ENCODE assay signal across 8 cellular contexts in the genomic region with DNA sequence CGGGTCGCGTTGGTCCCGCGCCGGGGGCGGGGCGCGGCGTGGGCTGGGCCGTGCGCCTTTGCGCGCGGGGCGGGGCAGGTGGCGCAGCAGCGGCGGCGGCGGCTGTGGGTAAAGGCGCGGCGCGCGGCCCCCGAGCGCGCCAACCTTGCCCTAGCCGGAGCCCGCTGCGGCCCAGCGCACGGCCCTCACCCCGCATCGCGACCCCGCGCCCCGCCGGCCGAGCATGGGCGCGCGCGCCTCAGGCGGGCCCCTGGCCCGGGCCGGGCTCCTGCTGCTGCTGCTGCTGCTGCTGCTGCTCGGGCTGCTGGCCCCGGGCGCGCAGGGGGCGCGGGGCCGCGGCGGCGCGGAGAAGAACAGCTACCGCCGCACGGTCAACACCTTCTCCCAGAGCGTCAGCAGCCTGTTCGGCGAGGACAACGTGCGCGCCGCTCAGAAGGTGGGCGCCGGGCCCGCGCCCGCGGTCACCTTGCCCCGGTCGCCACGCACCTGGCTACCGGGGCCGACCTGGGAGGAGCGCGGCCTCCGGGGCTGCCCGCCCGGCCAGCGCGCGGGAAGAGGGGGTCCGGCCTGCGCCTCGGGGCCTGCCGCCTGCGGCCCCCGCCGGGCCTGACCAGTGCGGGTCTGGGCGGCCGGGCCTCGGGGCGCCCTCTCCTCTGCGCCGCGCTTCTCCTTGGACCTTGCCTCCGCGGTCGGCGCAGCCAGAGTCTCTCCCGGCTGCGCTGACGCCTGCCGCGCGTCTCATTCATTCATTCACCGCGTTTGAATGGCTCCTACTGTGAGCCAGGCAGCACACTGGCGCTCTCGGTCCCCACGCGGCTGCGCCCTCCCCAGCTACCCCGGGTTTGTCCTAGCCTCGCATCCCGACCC. TPM values are rescaled to one million over a fixed set of nuclear protein-coding genes. Genes with fewer than 3 reads are reported as not detected.
DNase-seq lines count a peak whose midpoint lies in the region; ATAC-seq and TF ChIP-seq lines count a peak whose summit lies in the region.

Gene BRI3BP, plus strand, starts transcription at position 78 of the 867 bp plus-strand sequence. Its CDS starts 146 bp downstream, at position 224.

- H3K9me3 ChIP-seq in gastroesophageal sphincter (no peaks in the 10 kb centered on the region), thoracic aorta (no peaks in the 10 kb centered on the region)

- H3K4me3 ChIP-seq in gastroesophageal sphincter, result peak within 1 kb of the TSS; percentile 32 to 77
- H3K4me3 ChIP-seq in thoracic aorta, result peak within 1 kb of the TSS; percentile 77

- H3K4me1 ChIP-seq in gastroesophageal sphincter (peaks cover 0 to 29% (median 8%) of the 10 kb centered on the region in 3 donors), thoracic aorta (ENCODE audit: control insufficient read depth in 1 of 2, low read depth in 2 of 2) (peaks cover 0 to 26% of the 10 kb centered on the region in 2 donors)

- H3K27me3 ChIP-seq in gastroesophageal sphincter (no peaks in the 10 kb centered on the region), thoracic aorta (replicated peaks; ENCODE audit: insufficient read depth) (no peaks in the 10 kb centered on the region)

- no peak for TF ChIP-seq CTCF in gastroesophageal sphincter (IDR thresholded peaks at IDR 0.05)
- TF ChIP-seq CTCF in thoracic aorta (IDR thresholded peaks at IDR 0.05), result no peak

- H3K36me3 ChIP-seq in gastroesophageal sphincter (no peaks in the 10 kb centered on the region), thoracic aorta (no peaks in the 10 kb centered on the region)

- H3K27ac ChIP-seq in gastroesophageal sphincter (no peak within 1 kb of the TSS), thoracic aorta (no peak within 1 kb of the TSS)

- DNase-seq in COLO668 (lab: John Stamatoyannopoulos, UW; ENCODE audit: unreplicated experiment) (peak; percentile 95), RPMI7951 (ENCODE audit: low read depth) (peak; percentile 59), occipital lobe (lab: John Stamatoyannopoulos, UW) (peak; percentile 32), thoracic aorta (ENCODE audit: low spot score) (no peak)
- peak; percentile 70 for DNase-seq in activated effector memory CD4-positive, alpha-beta T cell treated with Interleukin-2 at 50 U/mL for 16 hours

- no CpG with 5 or more reads among the region's 124 CpGs for WGBS in gastroesophageal sphincter (ENCODE audit: low coverage in 1 of 2), 2 donors

- TF ChIP-seq POLR2A in gastroesophageal sphincter (IDR thresholded peaks at IDR 0.05), result no peak

- ATAC-seq in GM19397 (IDR thresholded peaks at IDR 0.05; ENCODE audit: unreplicated experiment) (peak; percentile 56), HG03571 (IDR thresholded peaks at IDR 0.05; ENCODE audit: unreplicated experiment) (peak; percentile 34), gastroesophageal sphincter (peak; percentile 51), thoracic aorta (ENCODE audit: insufficient number of reproducible peaks, low FRiP score, low read depth) (no peak)

- no peak for TF ChIP-seq EP300 in gastroesophageal sphincter (IDR thresholded peaks at IDR 0.05)

RNA-seq across cellular contexts. Expression of gene BRI3BP, which starts in this region (rescaled TPM):
- total RNA-seq in RPMI7951 (2014; rRNA removed; shearing (Covaris generic)), result 4.9 and 6.5 TPM in 2 replicates
- total RNA-seq in gastroesophageal sphincter, result 1 to 10 TPM; 1.9 to 3.1 (median 2.5) TPM
- 21.4 TPM for total RNA-seq in occipital lobe
- total RNA-seq in thoracic aorta, result 1 to 10 TPM; 4.3 to 4.4 TPM
